In genomic region chr3:97910236-97910831, GRCh38 we compare ENCODE assay signal across 1 cellular context.
TF ChIP-seq lines count a peak whose summit lies in the region.

No MANE protein-coding gene starts in this region.

TF ChIP-seq in WTC11, 78 proteins besides CTCF, POLR2A, EP300 and RAD21 (continued from another document):
- TF ChIP-seq ZNF281 (CRISPR knock-in tag; IDR thresholded peaks at IDR 0.05): peak; percentile 33; the same call in 1 of the 2 replicates
